8 cellular contexts compared by ENCODE assay signal in genomic region chr9:76458903-76459690, GRCh38. TPM values are rescaled to one million over a fixed set of nuclear protein-coding genes. Genes with fewer than 3 reads are reported as not detected.
DNase-seq lines count a peak whose midpoint lies in the region; ATAC-seq and TF ChIP-seq lines count a peak whose summit lies in the region.

Gene GCNT1 (plus strand): TSS chr9:76459182. CDS start chr9:76502382, 43,200 bp downstream.

- no peaks in the 10 kb centered on the region for H4K20me1 ChIP-seq in SU-DHL-6 (ENCODE audit: low read depth, low read length)

- ATAC-seq in HG02623 (IDR thresholded peaks at IDR 0.05; ENCODE audit: unreplicated experiment) = peak; percentile 83

- intact Hi-C loops in cardiac septum (cut with DNase I) = no loop called here
- intact Hi-C loops in posterior cingulate gyrus (cut with DNase I) = no loop called here

- DNase-seq in NCI-H1092 (lab: John Stamatoyannopoulos, UW) (peak; percentile 92), cardiac septum (ENCODE audit: low spot score) (peak; percentile 95), posterior cingulate gyrus (peak; percentile 29 to 94 (median 56)), ureter (ENCODE audit: low spot score) (peak; percentile 89)
- peak; percentile 76 for DNase-seq in activated naive CD8-positive, alpha-beta T cell treated with anti-CD3 and anti-CD28 coated beads, Interleukin-2, amount 50 U/mL, for 16 hours (ENCODE audit: low read depth, low spot score)

- peak; percentile 67 for TF ChIP-seq CTCF in GM12873 (IDR thresholded peaks at IDR 0.05; ENCODE audit: insufficient read depth, low read depth, low read length, missing control alignments)
- TF ChIP-seq CTCF in SU-DHL-6 (IDR thresholded peaks at IDR 0.05; ENCODE audit: insufficient read depth, low read length, poor library complexity, severe bottlenecking) = peak; percentile 48

- H3K9me2 ChIP-seq in SU-DHL-6 (replicated peaks; ENCODE audit: insufficient read depth, low read length) = no peaks in the 10 kb centered on the region

- H2AFZ ChIP-seq in SU-DHL-6 (ENCODE audit: low read depth, low read length, severe bottlenecking) = peak within 1 kb of the TSS; percentile 36

- peaks cover 37% of the 10 kb centered on the region for H3F3A ChIP-seq in SU-DHL-6 (ENCODE audit: insufficient read depth)

- no peaks in the 10 kb centered on the region for H3K27me3 ChIP-seq in SU-DHL-6 (ENCODE audit: low read length)

- H3K9me3 ChIP-seq in SU-DHL-6 (ENCODE audit: insufficient read depth, low read length) = no peaks in the 10 kb centered on the region

- H3K79me2 ChIP-seq in SU-DHL-6 (ENCODE audit: insufficient read depth, low read length) = peaks cover 29% of the 10 kb centered on the region

- no peaks in the 10 kb centered on the region for H3K36me3 ChIP-seq in SU-DHL-6 (ENCODE audit: low read length)

- H3K9ac ChIP-seq in SU-DHL-6 (ENCODE audit: low read length) = peak within 1 kb of the TSS; percentile 83

- H3K4me3 ChIP-seq in SU-DHL-6 (ENCODE audit: insufficient read depth, low read length, poor library complexity, severe bottlenecking) = peak within 1 kb of the TSS; percentile 90

- peak within 1 kb of the TSS; percentile 95 for H3K27ac ChIP-seq in SU-DHL-6 (ENCODE audit: low read depth, low read length)

- peak within 1 kb of the TSS; percentile 88 for H3K4me2 ChIP-seq in SU-DHL-6 (ENCODE audit: low read depth, low read length, poor library complexity, severe bottlenecking)

RNA-seq across cellular contexts. Expression of gene GCNT1, which starts in this region (rescaled TPM):
- total RNA-seq in cardiac septum (2.0 TPM), ureter (9.9 TPM)

Comparison
In these comparisons a context has a peak if more than half of its experiments do, and no peak if none do; other contexts are left out.
1. Peak in every context shown above with its lines: DNase-seq, ATAC-seq, H3K4me3 ChIP-seq and H3K27ac ChIP-seq.